Comparison of ENCODE assay signal across 1 cellular context in the genomic region with DNA sequence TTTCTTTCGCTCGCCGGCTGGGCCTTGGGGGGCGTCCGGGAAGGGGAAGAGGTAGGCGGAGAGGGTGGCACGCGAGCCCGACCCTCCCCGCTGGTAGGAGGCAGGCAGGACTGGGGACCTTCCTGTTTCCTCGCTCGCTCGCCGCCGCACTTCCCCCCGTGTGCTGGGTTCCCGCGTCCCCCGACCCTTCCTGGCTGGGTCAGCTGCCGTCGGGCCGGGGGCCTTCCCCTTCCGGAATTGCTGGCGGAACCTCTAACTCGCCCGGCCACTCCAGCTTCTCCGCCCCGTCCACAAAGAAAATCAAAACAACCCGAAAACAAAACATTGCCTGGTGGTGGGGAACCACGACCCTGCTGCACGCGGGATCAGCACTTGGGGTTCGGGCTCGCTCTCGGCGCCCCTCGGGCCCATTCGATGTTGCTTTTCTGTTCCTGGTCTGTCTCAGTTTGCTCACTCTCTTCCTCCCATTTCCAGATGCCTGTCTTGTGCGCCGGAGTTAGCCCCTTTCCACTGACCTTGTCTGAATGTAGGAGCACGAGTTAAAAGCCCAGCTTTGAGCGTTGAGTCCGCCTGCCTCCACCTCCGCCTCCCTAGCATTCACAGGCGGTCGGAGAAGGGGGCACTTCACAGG.
TF ChIP-seq lines count a peak whose summit lies in the region.

No MANE protein-coding gene starts in this region.

TF ChIP-seq in HEK293, 187 proteins besides CTCF, POLR2A, EP300 and RAD21 (continued from another document and continues in another):
- TF ChIP-seq ZNF341 (tag by site-specific recombination; IDR thresholded peaks at IDR 0.05; ENCODE audit: low read depth), result peak; percentile 57
- no peak for TF ChIP-seq ZNF558 (tag by site-specific recombination; IDR thresholded peaks at IDR 0.05)
- no peak for TF ChIP-seq ZNF621 (tag by site-specific recombination; IDR thresholded peaks at IDR 0.05)
- no peak for TF ChIP-seq TCF7L2 (IDR thresholded peaks at IDR 0.05; ENCODE audit: borderline replicate concordance, low read depth, low read length)
- no peak for TF ChIP-seq SALL2 (tag by site-specific recombination; IDR thresholded peaks at IDR 0.05; ENCODE audit: borderline replicate concordance)
- no peak for TF ChIP-seq ZNF623 (tag by site-specific recombination; IDR thresholded peaks at IDR 0.05)
- TF ChIP-seq ZFHX2 (tag by site-specific recombination; conservative IDR thresholded peaks at IDR 0.05), result 0 out of 2 replicates have a peak, but pooled peaks have one; percentile 15
- TF ChIP-seq ZNF664 (tag by site-specific recombination; IDR thresholded peaks at IDR 0.05), result no peak
- no peak for TF ChIP-seq ZBTB1 (tag by site-specific recombination; IDR thresholded peaks at IDR 0.05)
- TF ChIP-seq, protein P1, sequence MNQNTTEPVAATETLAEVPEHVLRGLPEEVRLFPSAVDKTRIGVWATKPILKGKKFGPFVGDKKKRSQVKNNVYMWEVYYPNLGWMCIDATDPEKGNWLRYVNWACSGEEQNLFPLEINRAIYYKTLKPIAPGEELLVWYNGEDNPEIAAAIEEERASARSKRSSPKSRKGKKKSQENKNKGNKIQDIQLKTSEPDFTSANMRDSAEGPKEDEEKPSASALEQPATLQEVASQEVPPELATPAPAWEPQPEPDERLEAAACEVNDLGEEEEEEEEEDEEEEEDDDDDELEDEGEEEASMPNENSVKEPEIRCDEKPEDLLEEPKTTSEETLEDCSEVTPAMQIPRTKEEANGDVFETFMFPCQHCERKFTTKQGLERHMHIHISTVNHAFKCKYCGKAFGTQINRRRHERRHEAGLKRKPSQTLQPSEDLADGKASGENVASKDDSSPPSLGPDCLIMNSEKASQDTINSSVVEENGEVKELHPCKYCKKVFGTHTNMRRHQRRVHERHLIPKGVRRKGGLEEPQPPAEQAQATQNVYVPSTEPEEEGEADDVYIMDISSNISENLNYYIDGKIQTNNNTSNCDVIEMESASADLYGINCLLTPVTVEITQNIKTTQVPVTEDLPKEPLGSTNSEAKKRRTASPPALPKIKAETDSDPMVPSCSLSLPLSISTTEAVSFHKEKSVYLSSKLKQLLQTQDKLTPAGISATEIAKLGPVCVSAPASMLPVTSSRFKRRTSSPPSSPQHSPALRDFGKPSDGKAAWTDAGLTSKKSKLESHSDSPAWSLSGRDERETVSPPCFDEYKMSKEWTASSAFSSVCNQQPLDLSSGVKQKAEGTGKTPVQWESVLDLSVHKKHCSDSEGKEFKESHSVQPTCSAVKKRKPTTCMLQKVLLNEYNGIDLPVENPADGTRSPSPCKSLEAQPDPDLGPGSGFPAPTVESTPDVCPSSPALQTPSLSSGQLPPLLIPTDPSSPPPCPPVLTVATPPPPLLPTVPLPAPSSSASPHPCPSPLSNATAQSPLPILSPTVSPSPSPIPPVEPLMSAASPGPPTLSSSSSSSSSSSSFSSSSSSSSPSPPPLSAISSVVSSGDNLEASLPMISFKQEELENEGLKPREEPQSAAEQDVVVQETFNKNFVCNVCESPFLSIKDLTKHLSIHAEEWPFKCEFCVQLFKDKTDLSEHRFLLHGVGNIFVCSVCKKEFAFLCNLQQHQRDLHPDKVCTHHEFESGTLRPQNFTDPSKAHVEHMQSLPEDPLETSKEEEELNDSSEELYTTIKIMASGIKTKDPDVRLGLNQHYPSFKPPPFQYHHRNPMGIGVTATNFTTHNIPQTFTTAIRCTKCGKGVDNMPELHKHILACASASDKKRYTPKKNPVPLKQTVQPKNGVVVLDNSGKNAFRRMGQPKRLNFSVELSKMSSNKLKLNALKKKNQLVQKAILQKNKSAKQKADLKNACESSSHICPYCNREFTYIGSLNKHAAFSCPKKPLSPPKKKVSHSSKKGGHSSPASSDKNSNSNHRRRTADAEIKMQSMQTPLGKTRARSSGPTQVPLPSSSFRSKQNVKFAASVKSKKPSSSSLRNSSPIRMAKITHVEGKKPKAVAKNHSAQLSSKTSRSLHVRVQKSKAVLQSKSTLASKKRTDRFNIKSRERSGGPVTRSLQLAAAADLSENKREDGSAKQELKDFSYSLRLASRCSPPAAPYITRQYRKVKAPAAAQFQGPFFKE (tag by site-specific recombination; IDR thresholded peaks at IDR 0.05; ENCODE audit: borderline replicate concordance), result no peak
- TF ChIP-seq KLF9 (tag by site-specific recombination; IDR thresholded peaks at IDR 0.05; ENCODE audit: low read depth), result no peak
- TF ChIP-seq, protein P2, sequence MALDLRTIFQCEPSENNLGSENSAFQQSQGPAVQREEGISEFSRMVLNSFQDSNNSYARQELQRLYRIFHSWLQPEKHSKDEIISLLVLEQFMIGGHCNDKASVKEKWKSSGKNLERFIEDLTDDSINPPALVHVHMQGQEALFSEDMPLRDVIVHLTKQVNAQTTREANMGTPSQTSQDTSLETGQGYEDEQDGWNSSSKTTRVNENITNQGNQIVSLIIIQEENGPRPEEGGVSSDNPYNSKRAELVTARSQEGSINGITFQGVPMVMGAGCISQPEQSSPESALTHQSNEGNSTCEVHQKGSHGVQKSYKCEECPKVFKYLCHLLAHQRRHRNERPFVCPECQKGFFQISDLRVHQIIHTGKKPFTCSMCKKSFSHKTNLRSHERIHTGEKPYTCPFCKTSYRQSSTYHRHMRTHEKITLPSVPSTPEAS (tag by site-specific recombination; IDR thresholded peaks at IDR 0.05), result no peak
- TF ChIP-seq ZNF114 (tag by site-specific recombination; IDR thresholded peaks at IDR 0.05), result no peak
- TF ChIP-seq, protein P3, sequence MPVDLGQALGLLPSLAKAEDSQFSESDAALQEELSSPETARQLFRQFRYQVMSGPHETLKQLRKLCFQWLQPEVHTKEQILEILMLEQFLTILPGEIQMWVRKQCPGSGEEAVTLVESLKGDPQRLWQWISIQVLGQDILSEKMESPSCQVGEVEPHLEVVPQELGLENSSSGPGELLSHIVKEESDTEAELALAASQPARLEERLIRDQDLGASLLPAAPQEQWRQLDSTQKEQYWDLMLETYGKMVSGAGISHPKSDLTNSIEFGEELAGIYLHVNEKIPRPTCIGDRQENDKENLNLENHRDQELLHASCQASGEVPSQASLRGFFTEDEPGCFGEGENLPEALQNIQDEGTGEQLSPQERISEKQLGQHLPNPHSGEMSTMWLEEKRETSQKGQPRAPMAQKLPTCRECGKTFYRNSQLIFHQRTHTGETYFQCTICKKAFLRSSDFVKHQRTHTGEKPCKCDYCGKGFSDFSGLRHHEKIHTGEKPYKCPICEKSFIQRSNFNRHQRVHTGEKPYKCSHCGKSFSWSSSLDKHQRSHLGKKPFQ (tag by site-specific recombination; IDR thresholded peaks at IDR 0.05), result no peak
- TF ChIP-seq, protein P4, sequence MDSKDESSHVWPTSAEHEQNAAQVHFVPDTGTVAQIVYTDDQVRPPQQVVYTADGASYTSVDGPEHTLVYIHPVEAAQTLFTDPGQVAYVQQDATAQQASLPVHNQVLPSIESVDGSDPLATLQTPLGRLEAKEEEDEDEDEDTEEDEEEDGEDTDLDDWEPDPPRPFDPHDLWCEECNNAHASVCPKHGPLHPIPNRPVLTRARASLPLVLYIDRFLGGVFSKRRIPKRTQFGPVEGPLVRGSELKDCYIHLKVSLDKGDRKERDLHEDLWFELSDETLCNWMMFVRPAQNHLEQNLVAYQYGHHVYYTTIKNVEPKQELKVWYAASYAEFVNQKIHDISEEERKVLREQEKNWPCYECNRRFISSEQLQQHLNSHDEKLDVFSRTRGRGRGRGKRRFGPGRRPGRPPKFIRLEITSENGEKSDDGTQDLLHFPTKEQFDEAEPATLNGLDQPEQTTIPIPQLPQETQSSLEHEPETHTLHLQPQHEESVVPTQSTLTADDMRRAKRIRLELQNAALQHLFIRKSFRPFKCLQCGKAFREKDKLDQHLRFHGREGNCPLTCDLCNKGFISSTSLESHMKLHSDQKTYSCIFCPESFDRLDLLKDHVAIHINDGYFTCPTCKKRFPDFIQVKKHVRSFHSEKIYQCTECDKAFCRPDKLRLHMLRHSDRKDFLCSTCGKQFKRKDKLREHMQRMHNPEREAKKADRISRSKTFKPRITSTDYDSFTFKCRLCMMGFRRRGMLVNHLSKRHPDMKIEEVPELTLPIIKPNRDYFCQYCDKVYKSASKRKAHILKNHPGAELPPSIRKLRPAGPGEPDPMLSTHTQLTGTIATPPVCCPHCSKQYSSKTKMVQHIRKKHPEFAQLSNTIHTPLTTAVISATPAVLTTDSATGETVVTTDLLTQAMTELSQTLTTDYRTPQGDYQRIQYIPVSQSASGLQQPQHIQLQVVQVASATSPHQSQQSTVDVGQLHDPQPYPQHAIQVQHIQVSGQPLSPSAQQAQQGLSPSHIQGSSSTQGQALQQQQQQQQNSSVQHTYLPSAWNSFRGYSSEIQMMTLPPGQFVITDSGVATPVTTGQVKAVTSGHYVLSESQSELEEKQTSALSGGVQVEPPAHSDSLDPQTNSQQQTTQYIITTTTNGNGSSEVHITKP (tag by site-specific recombination; IDR thresholded peaks at IDR 0.05), result peak; percentile 0
- 0 out of 2 replicates have a peak, but pooled peaks have one; percentile 3 for TF ChIP-seq YY1 (tag by site-specific recombination; IDR thresholded peaks at IDR 0.05)
- no peak for TF ChIP-seq SCRT2 (tag by site-specific recombination; IDR thresholded peaks at IDR 0.05)
- TF ChIP-seq ZBTB21 (tag by site-specific recombination; IDR thresholded peaks at IDR 0.05), result no peak
- TF ChIP-seq ZSCAN16 (tag by site-specific recombination; IDR thresholded peaks at IDR 0.05), result no peak
- TF ChIP-seq RBAK (tag by site-specific recombination; IDR thresholded peaks at IDR 0.05), result no peak
- TF ChIP-seq ZNF2 (tag by site-specific recombination; IDR thresholded peaks at IDR 0.05), result no peak
- no peak for TF ChIP-seq ZNF132 (tag by site-specific recombination; IDR thresholded peaks at IDR 0.05; ENCODE audit: borderline replicate concordance)
- no peak for TF ChIP-seq ZNF274 (IDR thresholded peaks at IDR 0.05; ENCODE audit: low read length)
- no peak for TF ChIP-seq ZNF274 (tag by site-specific recombination; IDR thresholded peaks at IDR 0.05; ENCODE audit: borderline replicate concordance)
- no peak for TF ChIP-seq ZNF48 (tag by site-specific recombination; IDR thresholded peaks at IDR 0.05)
- TF ChIP-seq ZBTB7A (tag by site-specific recombination; IDR thresholded peaks at IDR 0.05; ENCODE audit: low read depth), result no peak
- no peak for TF ChIP-seq HOXD13 (CRISPR knock-in tag; IDR thresholded peaks at IDR 0.05; ENCODE audit: borderline replicate concordance)
- TF ChIP-seq, protein P5, sequence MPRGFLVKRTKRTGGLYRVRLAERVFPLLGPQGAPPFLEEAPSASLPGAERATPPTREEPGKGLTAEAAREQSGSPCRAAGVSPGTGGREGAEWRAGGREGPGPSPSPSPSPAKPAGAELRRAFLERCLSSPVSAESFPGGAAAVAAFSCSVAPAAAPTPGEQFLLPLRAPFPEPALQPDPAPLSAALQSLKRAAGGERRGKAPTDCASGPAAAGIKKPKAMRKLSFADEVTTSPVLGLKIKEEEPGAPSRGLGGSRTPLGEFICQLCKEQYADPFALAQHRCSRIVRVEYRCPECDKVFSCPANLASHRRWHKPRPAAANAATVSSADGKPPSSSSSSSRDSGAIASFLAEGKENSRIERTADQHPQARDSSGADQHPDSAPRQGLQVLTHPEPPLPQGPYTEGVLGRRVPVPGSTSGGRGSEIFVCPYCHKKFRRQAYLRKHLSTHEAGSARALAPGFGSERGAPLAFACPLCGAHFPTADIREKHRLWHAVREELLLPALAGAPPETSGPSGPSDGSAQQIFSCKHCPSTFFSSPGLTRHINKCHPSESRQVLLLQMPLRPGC (tag by site-specific recombination; IDR thresholded peaks at IDR 0.05), result no peak
- no peak; the same call in none of the 2 replicates for TF ChIP-seq KLF16 (tag by site-specific recombination; IDR thresholded peaks at IDR 0.05)
- peak; percentile 85 for TF ChIP-seq ZNF335 (tag by site-specific recombination; conservative IDR thresholded peaks at IDR 0.05)
- TF ChIP-seq, protein P6, sequence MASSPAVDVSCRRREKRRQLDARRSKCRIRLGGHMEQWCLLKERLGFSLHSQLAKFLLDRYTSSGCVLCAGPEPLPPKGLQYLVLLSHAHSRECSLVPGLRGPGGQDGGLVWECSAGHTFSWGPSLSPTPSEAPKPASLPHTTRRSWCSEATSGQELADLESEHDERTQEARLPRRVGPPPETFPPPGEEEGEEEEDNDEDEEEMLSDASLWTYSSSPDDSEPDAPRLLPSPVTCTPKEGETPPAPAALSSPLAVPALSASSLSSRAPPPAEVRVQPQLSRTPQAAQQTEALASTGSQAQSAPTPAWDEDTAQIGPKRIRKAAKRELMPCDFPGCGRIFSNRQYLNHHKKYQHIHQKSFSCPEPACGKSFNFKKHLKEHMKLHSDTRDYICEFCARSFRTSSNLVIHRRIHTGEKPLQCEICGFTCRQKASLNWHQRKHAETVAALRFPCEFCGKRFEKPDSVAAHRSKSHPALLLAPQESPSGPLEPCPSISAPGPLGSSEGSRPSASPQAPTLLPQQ (tag by site-specific recombination; IDR thresholded peaks at IDR 0.05), result peak; percentile 91; the same call in 1 of the 2 replicates
- TF ChIP-seq PRDM1 (tag by site-specific recombination; IDR thresholded peaks at IDR 0.05), result no peak
- TF ChIP-seq, protein P7, sequence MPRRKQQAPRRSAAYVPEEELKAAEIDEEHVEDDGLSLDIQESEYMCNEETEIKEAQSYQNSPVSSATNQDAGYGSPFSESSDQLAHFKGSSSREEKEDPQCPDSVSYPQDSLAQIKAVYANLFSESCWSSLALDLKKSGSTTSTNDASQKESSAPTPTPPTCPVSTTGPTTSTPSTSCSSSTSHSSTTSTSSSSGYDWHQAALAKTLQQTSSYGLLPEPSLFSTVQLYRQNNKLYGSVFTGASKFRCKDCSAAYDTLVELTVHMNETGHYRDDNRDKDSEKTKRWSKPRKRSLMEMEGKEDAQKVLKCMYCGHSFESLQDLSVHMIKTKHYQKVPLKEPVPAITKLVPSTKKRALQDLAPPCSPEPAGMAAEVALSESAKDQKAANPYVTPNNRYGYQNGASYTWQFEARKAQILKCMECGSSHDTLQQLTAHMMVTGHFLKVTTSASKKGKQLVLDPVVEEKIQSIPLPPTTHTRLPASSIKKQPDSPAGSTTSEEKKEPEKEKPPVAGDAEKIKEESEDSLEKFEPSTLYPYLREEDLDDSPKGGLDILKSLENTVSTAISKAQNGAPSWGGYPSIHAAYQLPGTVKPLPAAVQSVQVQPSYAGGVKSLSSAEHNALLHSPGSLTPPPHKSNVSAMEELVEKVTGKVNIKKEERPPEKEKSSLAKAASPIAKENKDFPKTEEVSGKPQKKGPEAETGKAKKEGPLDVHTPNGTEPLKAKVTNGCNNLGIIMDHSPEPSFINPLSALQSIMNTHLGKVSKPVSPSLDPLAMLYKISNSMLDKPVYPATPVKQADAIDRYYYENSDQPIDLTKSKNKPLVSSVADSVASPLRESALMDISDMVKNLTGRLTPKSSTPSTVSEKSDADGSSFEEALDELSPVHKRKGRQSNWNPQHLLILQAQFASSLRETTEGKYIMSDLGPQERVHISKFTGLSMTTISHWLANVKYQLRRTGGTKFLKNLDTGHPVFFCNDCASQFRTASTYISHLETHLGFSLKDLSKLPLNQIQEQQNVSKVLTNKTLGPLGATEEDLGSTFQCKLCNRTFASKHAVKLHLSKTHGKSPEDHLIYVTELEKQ (tag by site-specific recombination; IDR thresholded peaks at IDR 0.05; ENCODE audit: borderline replicate concordance), result no peak
- TF ChIP-seq ZNF654 (tag by site-specific recombination; IDR thresholded peaks at IDR 0.05; ENCODE audit: low read depth), result no peak
- no peak; the same call in 1 of the 2 replicates for TF ChIP-seq KLF1 (tag by site-specific recombination; IDR thresholded peaks at IDR 0.05)
- TF ChIP-seq, protein P8, sequence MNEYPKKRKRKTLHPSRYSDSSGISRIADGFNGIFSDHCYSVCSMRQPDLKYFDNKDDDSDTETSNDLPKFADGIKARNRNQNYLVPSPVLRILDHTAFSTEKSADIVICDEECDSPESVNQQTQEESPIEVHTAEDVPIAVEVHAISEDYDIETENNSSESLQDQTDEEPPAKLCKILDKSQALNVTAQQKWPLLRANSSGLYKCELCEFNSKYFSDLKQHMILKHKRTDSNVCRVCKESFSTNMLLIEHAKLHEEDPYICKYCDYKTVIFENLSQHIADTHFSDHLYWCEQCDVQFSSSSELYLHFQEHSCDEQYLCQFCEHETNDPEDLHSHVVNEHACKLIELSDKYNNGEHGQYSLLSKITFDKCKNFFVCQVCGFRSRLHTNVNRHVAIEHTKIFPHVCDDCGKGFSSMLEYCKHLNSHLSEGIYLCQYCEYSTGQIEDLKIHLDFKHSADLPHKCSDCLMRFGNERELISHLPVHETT (tag by site-specific recombination; IDR thresholded peaks at IDR 0.05), result no peak
